ENCODE assay signal across 26 cellular contexts in genomic region chr1:10889628-10890353, GRCh38.
DNase-seq lines count a peak whose midpoint lies in the region; ATAC-seq and TF ChIP-seq lines count a peak whose summit lies in the region.
"Had no signal": no experiment of that assay in that cellular context is flagged by ENCODE, and none has a peak within 500 bp of the region (broad histone marks: within the 10 kb centered on the region; RNA-seq: fewer than 3 reads in every experiment).

No MANE protein-coding gene starts in this region.

- no peaks in the 10 kb centered on the region for H4K20me1 ChIP-seq in H9 (ENCODE audit: control insufficient read depth, insufficient read depth, insufficient read length)

- peaks cover 15 to 17% of the 10 kb centered on the region in 2 experiments for H3K4me1 Mint-ChIP-seq in H9
- H3K4me1 Mint-ChIP-seq in glutamatergic neuron (ENCODE audit: low read depth, unreplicated experiment) = peaks cover 15% of the 10 kb centered on the region
- peaks cover 14% of the 10 kb centered on the region for H3K4me1 Mint-ChIP-seq in neural crest cell

- no peak overlapping the region for H3K23ac ChIP-seq in H9 (ENCODE audit: insufficient read length, low read depth, low read length)

- H2AFZ ChIP-seq in H9 (ENCODE audit: low read length) = no peak overlapping the region

- H3K9me3 ChIP-seq in H9 (ENCODE audit: control insufficient read depth, low read depth, low read length) (no peaks in the 10 kb centered on the region), Panc1 (ENCODE audit: control insufficient read depth, insufficient read depth, low read depth, low read length) (no peaks in the 10 kb centered on the region), HAP-1 (no peaks in the 10 kb centered on the region)
- H3K9me3 ChIP-seq: ascending aorta, gastrocnemius medialis, testis, vagina had no signal

- H2BK5ac ChIP-seq in H9 (ENCODE audit: insufficient read length, low read length) = no peak overlapping the region

- no peak overlapping the region for H2BK20ac ChIP-seq in H9 (ENCODE audit: low read depth, low read length, poor library complexity, severe bottlenecking)

- H3K23me2 ChIP-seq in H9 (ENCODE audit: insufficient read length, low read depth, low read length, poor library complexity, severe bottlenecking) = peaks cover 8% of the 10 kb centered on the region

- no peak overlapping the region for H2AK5ac ChIP-seq in H9 (ENCODE audit: insufficient read length, low read length)

- H3K56ac ChIP-seq in H9 (ENCODE audit: insufficient read length, low read depth, low read length) = no peak overlapping the region

- no peaks in the 10 kb centered on the region for H3K79me1 ChIP-seq in H9 (ENCODE audit: insufficient read depth, low read depth, low read length, poor library complexity, severe bottlenecking)

- H3K4me2 ChIP-seq in H9 (ENCODE audit: insufficient read depth, insufficient read length, low read length) = peak overlapping the region; percentile 23

- H3K4me1 ChIP-seq in H9 (ENCODE audit: insufficient read depth, low read length) = no peaks in the 10 kb centered on the region
- H3K4me1 ChIP-seq in Panc1 (ENCODE audit: control insufficient read depth, insufficient read depth, low read length) = peaks cover 9% of the 10 kb centered on the region
- no peaks in the 10 kb centered on the region for H3K4me1 ChIP-seq in HAP-1
- H3K4me1 ChIP-seq: ascending aorta, gastrocnemius medialis, testis had no signal

- no peak overlapping the region for H4K91ac ChIP-seq in H9 (ENCODE audit: insufficient read length, low read depth, low read length)

- TF ChIP-seq CTCF in H9 (conservative IDR thresholded peaks at IDR 0.05) = no peak
- no peak for TF ChIP-seq CTCF in Panc1 (IDR thresholded peaks at IDR 0.05)
- TF ChIP-seq CTCF in glutamatergic neuron (IDR thresholded peaks at IDR 0.05; ENCODE audit: partially characterized antibody, unreplicated experiment) = no peak
- TF ChIP-seq CTCF in neural crest cell (conservative IDR thresholded peaks at IDR 0.05) = no peak

- H4K5ac ChIP-seq in H9 (ENCODE audit: insufficient read length, low read depth, low read length) = no peak overlapping the region

- H3K4me3 ChIP-seq in Panc1 (ENCODE audit: low read depth in 2 of 2, low read length in 2 of 2) (no peak overlapping the region), HAP-1 (no peak overlapping the region)
- H3K4me3 ChIP-seq: ascending aorta, gastrocnemius medialis, lung, SK-N-MC had no signal

- H3K27me3 ChIP-seq in H9 (ENCODE audit: insufficient read depth, low read length) = peaks cover 2% of the 10 kb centered on the region; the same call in 1 of the 2 replicates
- H3K27me3 ChIP-seq in Panc1 (ENCODE audit: control insufficient read depth, insufficient read depth, low read length) = no peaks in the 10 kb centered on the region; the same call in 1 of the 2 replicates
- peaks cover 11% of the 10 kb centered on the region for H3K27me3 ChIP-seq in HAP-1 (ENCODE audit: low read depth)
- H3K27me3 ChIP-seq: ascending aorta, testis, vagina had no signal

- BruUV-seq in Panc1 (replicated peaks; lab: Mats Ljungman, UMichigan) = no TSS peak

- no peak overlapping the region for H3K27ac ChIP-seq in H9 (ENCODE audit: insufficient read length, low read depth, low read length)
- H3K27ac ChIP-seq in Panc1 (ENCODE audit: low read length) = no peak overlapping the region
- no peak overlapping the region for H3K27ac ChIP-seq in caudate nucleus (ENCODE audit: low read depth, low read length)
- H3K27ac ChIP-seq: ascending aorta, gastrocnemius medialis, SK-N-MC, testis, vagina had no signal

- H3K27ac Mint-ChIP-seq in H9 = no peak overlapping the region
- H3K27ac Mint-ChIP-seq in glutamatergic neuron (ENCODE audit: unreplicated experiment) = peak overlapping the region; percentile 6
- no peak overlapping the region for H3K27ac Mint-ChIP-seq in neural crest cell (ENCODE audit: unreplicated experiment)
- H3K27ac Mint-ChIP-seq: activated CD4-positive, alpha-beta T cell treated with anti-CD3 and anti-CD28 coated beads for 36 hours; activated naive CD8-positive, alpha-beta T cell treated with anti-CD3 and anti-CD28 coated beads, Interleukin-2, amount 10 ng/mL, durations not matched to agents 7 days and 5 days; dendritic cell treated with granulocyte-macrophage colony-stimulating factor and Interleukin-4, amounts not matched to agents 40 ng/mL and 50 ng/mL, for 4 days had no signal

- no peak overlapping the region for H4K8ac ChIP-seq in H9 (replicated peaks; ENCODE audit: insufficient read length, low read depth, low read length)

- in situ Hi-C loops in Panc1 (cut with HindIII; ENCODE audit: low pct_unique_long_range_greater_than_20kb, low sequenced_read_pairs) = no loop called here
- in situ Hi-C loops in HAP-1 (cut with MboI; ENCODE audit: low sequenced_read_pairs) = no loop called here

- no peaks in the 10 kb centered on the region for H3K79me2 ChIP-seq in H9 (ENCODE audit: insufficient read depth, low read length)

- H2BK15ac ChIP-seq in H9 (ENCODE audit: low read depth, low read length) = no peak overlapping the region

- H3K27me3 Mint-ChIP-seq in H9 (ENCODE audit: low read depth) (peaks cover 50% of the 10 kb centered on the region), glutamatergic neuron (ENCODE audit: unreplicated experiment) (peaks cover 12% of the 10 kb centered on the region), neural crest cell (ENCODE audit: low read depth) (peaks cover 76% of the 10 kb centered on the region)

- H3K36me3 ChIP-seq in Panc1 (ENCODE audit: control insufficient read depth, insufficient read depth, low read length) (no peaks in the 10 kb centered on the region), HAP-1 (replicated peaks) (no peaks in the 10 kb centered on the region)
- H3K36me3 ChIP-seq: ascending aorta, gastrocnemius medialis, vagina had no signal

- H2BK120ac ChIP-seq in H9 (ENCODE audit: low read depth, low read length, poor library complexity, severe bottlenecking) = no peak overlapping the region

- DNase-seq in H9 (no peak), Panc1 (ENCODE audit: low read depth, low spot score) (no peak), glutamatergic neuron (no peak), neural crest cell (ENCODE audit: low read depth, low spot score) (no peak), HEK293T (ENCODE audit: extremely low spot score) (no peak), caudate nucleus (lab: John Stamatoyannopoulos, UW) (no peak), HAP-1 (ENCODE audit: low spot score in 2 of 2) (no peak)
- DNase-seq in stimulated activated CD4-positive, alpha-beta T cell treated with anti-CD3 and anti-CD28 coated beads, Interleukin-4, amount 100 ng/mL, for 1 hour = no peak
- DNase-seq: activated CD4-positive, alpha-beta T cell treated with anti-CD3 and anti-CD28 coated beads for 36 hours; activated CD8-positive, alpha-beta memory T cell treated with anti-CD3 and anti-CD28 coated beads for 24 hours; activated effector memory CD4-positive, alpha-beta T cell treated with Interleukin-2 at 50 U/mL for 16 hours; activated naive CD8-positive, alpha-beta T cell treated with anti-CD3 and anti-CD28 coated beads, Interleukin-2, amount 10 ng/mL, durations not matched to agents 7 days and 5 days; C1 segment of cervical spinal cord; central memory CD4-positive, alpha-beta T cell; gastrocnemius medialis; hippocampal formation; NCI-H187; NCI-H526; nucleus accumbens; stimulated activated naive CD8-positive, alpha-beta T cell treated with anti-CD3 and anti-CD28 coated beads, Interleukin-15, Interleukin-2, amounts not matched to agents 100 U/mL and 50 U/mL, for 24 hours; testis had no signal

- H3K9ac ChIP-seq in H9 (ENCODE audit: extremely low read depth, insufficient read length, low read length) = no peak overlapping the region

- H3T11ph ChIP-seq in H9 (ENCODE audit: low read length) = no peak overlapping the region

- no peak overlapping the region for H2BK12ac ChIP-seq in H9 (ENCODE audit: insufficient read length, low read depth, low read length)

- H3K4me3 Mint-ChIP-seq in H9 = peak overlapping the region; percentile 74 to 91
- peak overlapping the region; percentile 89 for H3K4me3 Mint-ChIP-seq in glutamatergic neuron (ENCODE audit: unreplicated experiment)
- peak overlapping the region; percentile 21 for H3K4me3 Mint-ChIP-seq in neural crest cell
- H3K4me3 Mint-ChIP-seq: activated CD4-positive, alpha-beta T cell treated with anti-CD3 and anti-CD28 coated beads for 36 hours; activated naive CD8-positive, alpha-beta T cell treated with anti-CD3 and anti-CD28 coated beads, Interleukin-2, amount 10 ng/mL, durations not matched to agents 7 days and 5 days; dendritic cell treated with granulocyte-macrophage colony-stimulating factor and Interleukin-4, amounts not matched to agents 40 ng/mL and 50 ng/mL, for 4 days had no signal

- peak; percentile 31; the same call in 1 of the 2 replicates for ATAC-seq in Panc1
- ATAC-seq: activated CD4-positive, alpha-beta T cell treated with anti-CD3 and anti-CD28 coated beads for 36 hours; gastrocnemius medialis; stimulated activated naive CD8-positive, alpha-beta T cell treated with anti-CD3 and anti-CD28 coated beads, Interleukin-15, Interleukin-2, amounts not matched to agents 100 U/mL and 50 U/mL, for 24 hours had no signal

- no peak overlapping the region for H3K18ac ChIP-seq in H9 (ENCODE audit: insufficient read length, low read depth, low read length)

- H3K9me3 Mint-ChIP-seq in H9 = peaks cover 0 to 3% of the 10 kb centered on the region in 2 experiments; a peak in 1 of 5 replicates
- no peaks in the 10 kb centered on the region for H3K9me3 Mint-ChIP-seq in glutamatergic neuron (ENCODE audit: unreplicated experiment)
- no peaks in the 10 kb centered on the region for H3K9me3 Mint-ChIP-seq in neural crest cell
- H3K9me3 Mint-ChIP-seq: activated naive CD8-positive, alpha-beta T cell treated with anti-CD3 and anti-CD28 coated beads, Interleukin-2, amount 10 ng/mL, durations not matched to agents 7 days and 5 days; dendritic cell treated with granulocyte-macrophage colony-stimulating factor and Interleukin-4, amounts not matched to agents 40 ng/mL and 50 ng/mL, for 4 days had no signal

- H3K4ac ChIP-seq in H9 (ENCODE audit: low read depth, low read length) = no peak overlapping the region

- H3K14ac ChIP-seq in H9 (ENCODE audit: insufficient read depth, low read length) = no peak overlapping the region; the same call in 1 of the 2 replicates

- no CpG with 5 or more reads among the region's 20 CpGs for WGBS in H9 (ENCODE audit: extremely low coverage, insufficient read length, low lambda C conversion rate)

- POLR2A ChIA-PET in Panc1 (lab: Charles Lee) (no interaction called here), HEK293T (lab: Yijun Ruan, JAX) (interaction anchor here (0.6 kb wide), 1 partner anchor 438 kb away, joined by 4 read pairs; no protein-coding TSS in a partner anchor)

- intact Hi-C loops in Panc1 (cut with micrococcal nuclease; ENCODE audit: unreplicated experiment) = no loop called here

- CTCF ChIA-PET in Panc1 (lab: Charles Lee) = no interaction called here
- CTCF ChIA-PET in HEK293T (lab: Yijun Ruan, JAX) = no interaction called here

- no peaks in the 10 kb centered on the region for H3K36me3 Mint-ChIP-seq in H9 (ENCODE audit: insufficient read depth in 1 of 3, low read depth in 3 of 3)
- H3K36me3 Mint-ChIP-seq in glutamatergic neuron (ENCODE audit: unreplicated experiment) = no peaks in the 10 kb centered on the region
- H3K36me3 Mint-ChIP-seq in neural crest cell (ENCODE audit: low read depth) = no peaks in the 10 kb centered on the region
- H3K36me3 Mint-ChIP-seq: activated naive CD8-positive, alpha-beta T cell treated with anti-CD3 and anti-CD28 coated beads, Interleukin-2, amount 10 ng/mL, durations not matched to agents 7 days and 5 days had no signal

Comparison
In these comparisons a context has a peak if more than half of its experiments do, and no peak if none do; other contexts are left out.
1. H3K4me3 Mint-ChIP-seq: peak in every context shown above with its lines; median percentile 89 in glutamatergic neuron; 82 in H9; 21 in neural crest cell.